Comparison of ENCODE assay signal across 8 cellular contexts in genomic region chr3:38655708-38656300, GRCh38. TPM values are rescaled to one million over a fixed set of nuclear protein-coding genes. Genes with fewer than 3 reads are reported as not detected.
DNase-seq lines count a peak whose midpoint lies in the region; ATAC-seq and TF ChIP-seq lines count a peak whose summit lies in the region.

No MANE protein-coding gene starts in this region.

- no peak overlapping the region for H3K4me3 ChIP-seq in aorta (ENCODE audit: low read length in 2 of 2)

- intact Hi-C loops in aorta (cut with DNase I): loop anchor here in 1 of 2 donors (2.0 kb wide), 1 partner anchor 135 kb away; no protein-coding TSS in a partner anchor

- DNase-seq in EH (ENCODE audit: low read depth) (peak; percentile 39), HT1080 (ENCODE audit: low read depth) (peak; percentile 60), RKO (ENCODE audit: low spot score) (peak; percentile 75), endothelial cell (ENCODE audit: low spot score) (no peak), pons (ENCODE audit: low spot score) (peak; percentile 56), aorta (no peak), cerebellum (ENCODE audit: low spot score) (no peak)

- no peaks in the 10 kb centered on the region for H3K36me3 ChIP-seq in aorta (ENCODE audit: control insufficient read depth in 1 of 2, insufficient read depth in 2 of 2, low read length in 1 of 2)

- no peaks in the 10 kb centered on the region for H3K4me1 ChIP-seq in aorta (ENCODE audit: control insufficient read depth in 1 of 2, insufficient read depth in 2 of 2, low read length in 2 of 2)

- no peaks in the 10 kb centered on the region for H3K27me3 ChIP-seq in aorta (ENCODE audit: control insufficient read depth in 1 of 2, insufficient read depth in 2 of 2, low read length in 1 of 2)

- no peaks in the 10 kb centered on the region for H3K9me3 ChIP-seq in aorta (ENCODE audit: control insufficient read depth, low read length)

- H3K9me3 Mint-ChIP-seq in endothelial cell (ENCODE audit: unreplicated experiment): no peaks in the 10 kb centered on the region

- peaks cover 7% of the 10 kb centered on the region for H3K27me3 Mint-ChIP-seq in endothelial cell (ENCODE audit: unreplicated experiment)

- 13 to 16% methylated on average over 7 of the region's 7 CpGs for WGBS in aorta, 2 donors

- no peak for ATAC-seq in HG03520 (IDR thresholded peaks at IDR 0.05; ENCODE audit: unreplicated experiment)
- no peak for ATAC-seq in aorta (ENCODE audit: low FRiP score)

- no peak overlapping the region for H3K27ac ChIP-seq in aorta (ENCODE audit: low read depth in 1 of 2, low read length in 2 of 2)

- peak; percentile 56 for TF ChIP-seq CTCF in endothelial cell (IDR thresholded peaks at IDR 0.05; ENCODE audit: unreplicated experiment)

- no peak overlapping the region for H3K4me3 Mint-ChIP-seq in endothelial cell (ENCODE audit: unreplicated experiment)

- no peaks in the 10 kb centered on the region for H3K36me3 Mint-ChIP-seq in endothelial cell (ENCODE audit: low read depth, unreplicated experiment)

- H3K27ac Mint-ChIP-seq in endothelial cell (ENCODE audit: unreplicated experiment): no peak overlapping the region

- no peaks in the 10 kb centered on the region for H3K4me1 Mint-ChIP-seq in endothelial cell (ENCODE audit: unreplicated experiment)

RNA-seq across cellular contexts. Expression of gene SCN5A, which starts 6.3 kb away (rescaled TPM):
- total RNA-seq in HT1080 (2014; rRNA removed; shearing (Covaris generic)): 5.9 and 6.5 TPM in 2 replicates
- polyA plus RNA-seq in HT1080 (2015; cell fraction: cytosol; rRNA removed): 2.0 and 3.5 TPM in 2 replicates
- polyA plus RNA-seq in HT1080 (2015; cell fraction: nucleus; rRNA removed): 1.9 and 2.9 TPM in 2 replicates
- total RNA-seq in endothelial cell (ENCODE audit: unreplicated experiment) (1.4 TPM), aorta (1 to 10 TPM in 1 of 2 donors, under 1 TPM in 1; 0.45 to 2.0 TPM), cerebellum (2.3 TPM)
- under 1 TPM; 0.38 to 0.77 TPM for polyA plus RNA-seq in aorta

Comparison
In these comparisons a context has a peak if more than half of its experiments do, and no peak if none do; other contexts are left out.
1. DNase-seq: peak in EH (single experiment), HT1080 (single experiment), RKO (single experiment) and pons (single experiment); none in endothelial cell (single experiment), aorta (0 of 2) and cerebellum (single experiment).